ENCODE assay signal across 11 cellular contexts in the genomic region with DNA sequence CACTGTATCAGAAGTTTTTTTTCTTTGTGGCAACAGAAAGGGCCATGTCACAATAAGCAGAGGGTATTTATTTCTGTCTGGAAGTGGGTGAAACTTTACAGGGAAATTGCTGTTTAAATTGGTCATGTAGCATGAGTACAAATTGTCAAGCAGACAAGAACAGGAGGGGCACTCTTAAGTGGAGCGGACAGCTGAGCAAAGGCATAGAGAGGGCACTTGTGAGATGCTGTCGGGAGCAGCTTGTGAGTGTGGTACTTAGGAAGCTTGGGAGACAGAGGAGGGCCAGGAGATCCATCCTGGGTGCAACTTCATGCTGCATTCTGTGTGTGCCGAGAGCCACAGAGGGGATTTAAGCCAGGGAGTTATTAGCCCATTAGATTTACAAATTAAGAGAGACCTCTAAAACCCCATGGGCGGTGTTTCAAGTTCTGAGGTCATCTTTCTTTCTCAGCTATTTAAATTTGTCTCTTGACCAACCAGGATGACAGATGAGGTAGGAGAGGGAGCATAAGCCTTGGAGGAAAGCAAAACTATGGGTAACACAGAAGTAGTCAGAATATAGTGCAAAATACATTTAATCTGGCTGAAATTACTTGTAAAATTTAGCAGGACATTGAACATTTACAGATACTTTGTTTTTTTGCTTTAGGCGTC. TPM values are rescaled to one million over a fixed set of nuclear protein-coding genes. Genes with fewer than 3 reads are reported as not detected.
DNase-seq lines count a peak whose midpoint lies in the region; ATAC-seq and TF ChIP-seq lines count a peak whose summit lies in the region.
"Had no signal": no experiment of that assay in that cellular context is flagged by ENCODE, and none has a peak within 500 bp of the region (broad histone marks: within the 10 kb centered on the region; RNA-seq: fewer than 3 reads in every experiment).

No MANE protein-coding gene starts in this region.

- ATAC-seq in WTC11 = peak; percentile 18; the same call in 1 of the 2 replicates

- H3K4me2 ChIP-seq in osteoblast (ENCODE audit: insufficient read depth, low read length) = no peak overlapping the region

- no peaks in the 10 kb centered on the region for H3K9me3 ChIP-seq in osteoblast (ENCODE audit: low read depth, low read length)
- H3K9me3 ChIP-seq in suprapubic skin = no peaks in the 10 kb centered on the region

- H3K4me3 ChIP-seq in osteoblast (ENCODE audit: insufficient read depth, low read length) (no peak overlapping the region), suprapubic skin (no peak overlapping the region)

- peak overlapping the region; percentile 55 for H3K4me3 Mint-ChIP-seq in activated CD4-positive, alpha-beta T cell treated with anti-CD3 and anti-CD28 coated beads, Interleukin-2, amount 10 ng/mL, durations not matched to agents 24 days and 14 days
- H3K4me3 Mint-ChIP-seq in WTC11 = no peak overlapping the region
- H3K4me3 Mint-ChIP-seq: memory B cell had no signal

- H3K36me3 Mint-ChIP-seq in activated CD4-positive, alpha-beta T cell treated with anti-CD3 and anti-CD28 coated beads, Interleukin-2, amount 10 ng/mL, durations not matched to agents 24 days and 14 days (ENCODE audit: low read depth) = peaks cover 20% of the 10 kb centered on the region
- 0 out of 2 replicates have a peak, but pooled peaks cover 2% of the 10 kb centered on the region for H3K36me3 Mint-ChIP-seq in WTC11

- H2AFZ ChIP-seq in osteoblast (ENCODE audit: low read length) = no peak overlapping the region

- H3K27me3 Mint-ChIP-seq in activated CD4-positive, alpha-beta T cell treated with anti-CD3 and anti-CD28 coated beads, Interleukin-2, amount 10 ng/mL, durations not matched to agents 24 days and 14 days = no peaks in the 10 kb centered on the region
- H3K27me3 Mint-ChIP-seq in WTC11 (ENCODE audit: low read depth) = no peaks in the 10 kb centered on the region

- no peaks in the 10 kb centered on the region for H3K9me3 Mint-ChIP-seq in activated CD4-positive, alpha-beta T cell treated with anti-CD3 and anti-CD28 coated beads, Interleukin-2, amount 10 ng/mL, durations not matched to agents 24 days and 14 days
- H3K9me3 Mint-ChIP-seq in WTC11 = no peaks in the 10 kb centered on the region
- H3K9me3 Mint-ChIP-seq: memory B cell had no signal

- no peak for TF ChIP-seq CTCF in WTC11 (IDR thresholded peaks at IDR 0.05)
- TF ChIP-seq CTCF in osteoblast (IDR thresholded peaks at IDR 0.05; ENCODE audit: extremely low read depth, low read depth, low read length) = no peak
- TF ChIP-seq CTCF in suprapubic skin (IDR thresholded peaks at IDR 0.05) = no peak

- no peak for TF ChIP-seq EP300 in suprapubic skin (IDR thresholded peaks at IDR 0.05)

- H3K4me1 ChIP-seq in osteoblast (ENCODE audit: insufficient read depth, low read length) = peaks cover 12% of the 10 kb centered on the region
- H3K4me1 ChIP-seq in suprapubic skin = peaks cover 21% of the 10 kb centered on the region

- CTCF ChIA-PET in WTC11 (lab: Charles Lee) = interaction anchor here (1.3 to 3.3 kb wide), 2 partner anchors 13 to 94 kb away, joined by 4 to 14 read pairs; no protein-coding TSS in a partner anchor

- H3K27ac ChIP-seq in osteoblast (ENCODE audit: low read depth, low read length) (no peak overlapping the region), suprapubic skin (no peak overlapping the region)

- WGBS in suprapubic skin = 94% methylated on average over 5 of the region's 5 CpGs

- H3K36me3 ChIP-seq in osteoblast (ENCODE audit: insufficient read depth, low read length) = no peaks in the 10 kb centered on the region
- no peaks in the 10 kb centered on the region for H3K36me3 ChIP-seq in suprapubic skin

- H3K79me2 ChIP-seq in osteoblast (ENCODE audit: insufficient read depth, low read length) = peaks cover 48% of the 10 kb centered on the region

- H3K27ac Mint-ChIP-seq in activated CD4-positive, alpha-beta T cell treated with anti-CD3 and anti-CD28 coated beads, Interleukin-2, amount 10 ng/mL, durations not matched to agents 24 days and 14 days = peak overlapping the region; percentile 1
- peak overlapping the region; percentile 25; the same call in 1 of the 2 replicates for H3K27ac Mint-ChIP-seq in WTC11
- H3K27ac Mint-ChIP-seq: memory B cell had no signal

- H4K20me1 ChIP-seq in osteoblast (ENCODE audit: insufficient read depth, low read length) = peaks cover 80% of the 10 kb centered on the region

- peaks cover 96% of the 10 kb centered on the region for H3K4me1 Mint-ChIP-seq in activated CD4-positive, alpha-beta T cell treated with anti-CD3 and anti-CD28 coated beads, Interleukin-2, amount 10 ng/mL, durations not matched to agents 24 days and 14 days
- peaks cover 46% of the 10 kb centered on the region for H3K4me1 Mint-ChIP-seq in WTC11

- POLR2A ChIA-PET in WTC11 (lab: Charles Lee) = no interaction called here

- intact Hi-C loops in activated CD4-positive, alpha-beta T cell treated with anti-CD3 and anti-CD28 coated beads, Interleukin-2, amount 10 ng/mL, durations not matched to agents 24 days and 14 days (cut with micrococcal nuclease) = loop anchor here (1.0 kb wide), 1 partner anchor 8 kb away; no protein-coding TSS in a partner anchor

- H3K27me3 ChIP-seq in osteoblast (ENCODE audit: insufficient read depth, low read length) (no peaks in the 10 kb centered on the region), suprapubic skin (no peaks in the 10 kb centered on the region)

- DNase-seq in activated CD4-positive, alpha-beta T cell treated with anti-CD3 and anti-CD28 coated beads, Interleukin-2, amount 10 ng/mL, durations not matched to agents 24 days and 14 days = no peak
- no peak for DNase-seq in activated CD4-positive, alpha-beta T cell treated with anti-CD3 and anti-CD28 coated beads for 1 hour
- peak; percentile 54 to 64 for DNase-seq in NCI-H187 (lab: John Stamatoyannopoulos, UW)
- DNase-seq in WTC11 (ENCODE audit: low spot score) = no peak
- DNase-seq in osteoblast (ENCODE audit: insufficient read length, low spot score, missing footprints) = peak; percentile 46
- DNase-seq in suprapubic skin (ENCODE audit: low spot score in 2 of 2) = no peak
- DNase-seq in midbrain (lab: John Stamatoyannopoulos, UW) = no peak
- no peak for DNase-seq in stimulated activated CD4-positive, alpha-beta T cell treated with anti-CD3 and anti-CD28 coated beads, Interleukin-2, amount 100 ng/mL, for 48 hours
- DNase-seq: NCI-H1694, T1000 had no signal

- no peak for TF ChIP-seq POLR2A in suprapubic skin (IDR thresholded peaks at IDR 0.05)

TF ChIP-seq in WTC11, 78 proteins besides CTCF, POLR2A, EP300 and RAD21:
- TF ChIP-seq, protein P1, sequence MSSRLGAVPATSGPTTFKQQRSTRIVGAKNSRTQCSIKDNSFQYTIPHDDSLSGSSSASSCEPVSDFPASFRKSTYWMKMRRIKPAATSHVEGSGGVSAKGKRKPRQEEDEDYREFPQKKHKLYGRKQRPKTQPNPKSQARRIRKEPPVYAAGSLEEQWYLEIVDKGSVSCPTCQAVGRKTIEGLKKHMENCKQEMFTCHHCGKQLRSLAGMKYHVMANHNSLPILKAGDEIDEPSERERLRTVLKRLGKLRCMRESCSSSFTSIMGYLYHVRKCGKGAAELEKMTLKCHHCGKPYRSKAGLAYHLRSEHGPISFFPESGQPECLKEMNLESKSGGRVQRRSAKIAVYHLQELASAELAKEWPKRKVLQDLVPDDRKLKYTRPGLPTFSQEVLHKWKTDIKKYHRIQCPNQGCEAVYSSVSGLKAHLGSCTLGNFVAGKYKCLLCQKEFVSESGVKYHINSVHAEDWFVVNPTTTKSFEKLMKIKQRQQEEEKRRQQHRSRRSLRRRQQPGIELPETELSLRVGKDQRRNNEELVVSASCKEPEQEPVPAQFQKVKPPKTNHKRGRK (CRISPR knock-in tag; IDR thresholded peaks at IDR 0.05; ENCODE audit: borderline replicate concordance) = no peak
- TF ChIP-seq JUN (CRISPR knock-in tag; IDR thresholded peaks at IDR 0.05) (no peak), ZNF423 (CRISPR knock-in tag; IDR thresholded peaks at IDR 0.05) (no peak), EMX1 (CRISPR knock-in tag; IDR thresholded peaks at IDR 0.05) (no peak), SMAD3 (CRISPR knock-in tag; IDR thresholded peaks at IDR 0.05; ENCODE audit: borderline replicate concordance) (no peak), IRF2 (CRISPR knock-in tag; IDR thresholded peaks at IDR 0.05; ENCODE audit: borderline replicate concordance, low read depth) (no peak)
- TF ChIP-seq, protein P2, sequence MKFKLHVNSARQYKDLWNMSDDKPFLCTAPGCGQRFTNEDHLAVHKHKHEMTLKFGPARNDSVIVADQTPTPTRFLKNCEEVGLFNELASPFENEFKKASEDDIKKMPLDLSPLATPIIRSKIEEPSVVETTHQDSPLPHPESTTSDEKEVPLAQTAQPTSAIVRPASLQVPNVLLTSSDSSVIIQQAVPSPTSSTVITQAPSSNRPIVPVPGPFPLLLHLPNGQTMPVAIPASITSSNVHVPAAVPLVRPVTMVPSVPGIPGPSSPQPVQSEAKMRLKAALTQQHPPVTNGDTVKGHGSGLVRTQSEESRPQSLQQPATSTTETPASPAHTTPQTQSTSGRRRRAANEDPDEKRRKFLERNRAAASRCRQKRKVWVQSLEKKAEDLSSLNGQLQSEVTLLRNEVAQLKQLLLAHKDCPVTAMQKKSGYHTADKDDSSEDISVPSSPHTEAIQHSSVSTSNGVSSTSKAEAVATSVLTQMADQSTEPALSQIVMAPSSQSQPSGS (CRISPR knock-in tag; IDR thresholded peaks at IDR 0.05; ENCODE audit: borderline replicate concordance, low read depth) = no peak

RNA-seq across cellular contexts. Expression of a gene that starts 30.4 kb away (rescaled TPM):
- total RNA-seq in activated CD4-positive, alpha-beta T cell treated with anti-CD3 and anti-CD28 coated beads, Interleukin-2, amount 10 ng/mL, durations not matched to agents 24 days and 14 days = 40.2 and 45.0 TPM in 2 replicates
- total RNA-seq in WTC11 (2021) = 31.7 to 38.3 TPM (median 33.4 TPM) in 3 replicates
- 25.7 and 25.9 TPM in 2 replicates for total RNA-seq in osteoblast
- 10 to 100 TPM; 13.6 to 25.2 (median 17.2) TPM for total RNA-seq in suprapubic skin

Comparison
In these comparisons a context has a peak if more than half of its experiments do, and no peak if none do; other contexts are left out.
1. DNase-seq: peak in NCI-H187 (2 of 2) and osteoblast (single experiment); none in activated CD4-positive, alpha-beta T cell treated with anti-CD3 and anti-CD28 coated beads, Interleukin-2, amount 10 ng/mL, durations not matched to agents 24 days and 14 days (single experiment), activated CD4-positive, alpha-beta T cell treated with anti-CD3 and anti-CD28 coated beads for 1 hour (single experiment), WTC11 (single experiment), suprapubic skin (0 of 2), midbrain (single experiment) and stimulated activated CD4-positive, alpha-beta T cell treated with anti-CD3 and anti-CD28 coated beads, Interleukin-2, amount 100 ng/mL, for 48 hours (0 of 2).